21 cellular contexts compared by ENCODE assay signal in genomic region chr3:176055851-176056250, GRCh38.
"Had no signal": no experiment of that assay in that cellular context is flagged by ENCODE, and none has a peak within 500 bp of the region (broad histone marks: within the 10 kb centered on the region; RNA-seq: fewer than 3 reads in every experiment).

No MANE protein-coding gene starts in this region.

- H3K4me3 ChIP-seq: esophagus squamous epithelium, hepatocyte, left ventricle myocardium inferior, lung, pancreas, stomach, thoracic aorta, transverse colon had no signal

- FAIRE-seq: kidney, pancreas, small intestine had no signal

- DNase-seq: effector memory CD8-positive, alpha-beta T cell; esophagus squamous epithelium; foreskin keratinocyte; head of caudate nucleus; kidney; left cardiac atrium; left ventricle myocardium inferior; mesendoderm; naive B cell; occipital lobe; pancreas; right cardiac atrium; small intestine; stimulated activated CD4-positive, alpha-beta T cell treated with anti-CD3 and anti-CD28 coated beads, Interleukin-12 subunit alpha, Interleukin-12 subunit beta, amount 100 ng/mL, for 4 hours; stimulated activated naive CD4-positive, alpha-beta T cell; stomach; substantia nigra; transverse colon had no signal
